Comparison of ENCODE assay signal across 8 cellular contexts in the genomic region with DNA sequence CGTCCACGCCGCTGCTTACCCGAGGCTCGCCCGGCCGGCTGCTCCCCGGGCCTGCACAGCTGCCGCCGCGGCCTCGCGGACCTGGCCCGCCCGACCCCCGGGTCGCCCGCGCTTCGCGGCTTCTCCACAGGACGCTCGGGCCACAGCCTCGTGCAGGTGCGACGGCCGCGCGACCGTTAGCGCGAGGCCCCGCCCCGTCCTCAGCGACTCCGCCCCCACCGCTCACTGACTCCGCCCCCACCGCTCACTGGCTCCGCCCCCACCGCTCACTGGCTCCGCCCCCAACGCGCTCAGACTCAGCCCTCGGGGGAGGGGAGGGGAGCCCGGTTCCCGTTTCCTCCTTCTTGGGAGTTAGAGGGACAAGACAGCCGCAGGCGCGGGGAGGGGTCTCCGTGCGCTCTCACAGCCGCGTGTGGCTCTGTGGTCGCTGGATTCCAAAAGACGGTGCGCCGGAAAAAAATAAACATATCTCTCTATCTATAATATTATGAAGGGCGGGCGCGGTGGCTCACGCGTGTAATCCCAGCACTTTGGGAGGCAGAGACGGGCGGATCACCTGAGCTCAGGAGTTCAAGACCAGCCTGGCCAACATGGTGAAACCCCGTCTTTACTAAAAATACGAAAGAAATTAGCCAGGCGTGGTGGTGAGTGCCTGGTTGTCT. TPM values are rescaled to one million over a fixed set of nuclear protein-coding genes. Genes with fewer than 3 reads are reported as not detected.
A peak's percentile ranks its signal among the peaks of the same experiment; 100 is the strongest.
DNase-seq lines count a peak whose midpoint lies in the region; ATAC-seq lines count a peak whose summit lies in the region.

A gene with protein sequence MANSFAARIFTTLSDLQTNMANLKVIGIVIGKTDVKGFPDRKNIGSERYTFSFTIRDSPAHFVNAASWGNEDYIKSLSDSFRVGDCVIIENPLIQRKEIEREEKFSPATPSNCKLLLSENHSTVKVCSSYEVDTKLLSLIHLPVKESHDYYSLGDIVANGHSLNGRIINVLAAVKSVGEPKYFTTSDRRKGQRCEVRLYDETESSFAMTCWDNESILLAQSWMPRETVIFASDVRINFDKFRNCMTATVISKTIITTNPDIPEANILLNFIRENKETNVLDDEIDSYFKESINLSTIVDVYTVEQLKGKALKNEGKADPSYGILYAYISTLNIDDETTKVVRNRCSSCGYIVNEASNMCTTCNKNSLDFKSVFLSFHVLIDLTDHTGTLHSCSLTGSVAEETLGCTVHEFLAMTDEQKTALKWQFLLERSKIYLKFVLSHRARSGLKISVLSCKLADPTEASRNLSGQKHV (minus strand): TSS at position 191 of the 662 bp plus-strand sequence. CDS start 3,989 bp downstream, outside the sequence.

- H3K36me3 Mint-ChIP-seq in activated naive CD4-positive, alpha-beta T cell treated with anti-CD3 and anti-CD28 coated beads, Interleukin-2, amount 10 ng/mL, durations not matched to agents 7 days and 5 days, result peaks cover 1% of the 10 kb centered on the region
- no peaks in the 10 kb centered on the region for H3K36me3 Mint-ChIP-seq in immature natural killer cell

- H3K9me3 Mint-ChIP-seq in activated naive CD4-positive, alpha-beta T cell treated with anti-CD3 and anti-CD28 coated beads, Interleukin-2, amount 10 ng/mL, durations not matched to agents 7 days and 5 days, result peaks cover 2% of the 10 kb centered on the region
- peaks cover 0 to 2% (median 0%) of the 10 kb centered on the region in 6 donors for H3K9me3 Mint-ChIP-seq in immature natural killer cell

- no peak within 1 kb of the TSS for H3K27ac Mint-ChIP-seq in activated naive CD4-positive, alpha-beta T cell treated with anti-CD3 and anti-CD28 coated beads, Interleukin-2, amount 10 ng/mL, durations not matched to agents 7 days and 5 days
- no peak within 1 kb of the TSS for H3K27ac Mint-ChIP-seq in immature natural killer cell

- peak within 1 kb of the TSS; percentile 52 for H3K4me3 Mint-ChIP-seq in activated naive CD4-positive, alpha-beta T cell treated with anti-CD3 and anti-CD28 coated beads, Interleukin-2, amount 10 ng/mL, durations not matched to agents 7 days and 5 days
- H3K4me3 Mint-ChIP-seq in immature natural killer cell, result peak within 1 kb of the TSS in 4 of 5 donors; percentile 27 to 71 (median 42)

- peaks cover 3% of the 10 kb centered on the region for H3K4me1 Mint-ChIP-seq in activated naive CD4-positive, alpha-beta T cell treated with anti-CD3 and anti-CD28 coated beads, Interleukin-2, amount 10 ng/mL, durations not matched to agents 7 days and 5 days
- H3K4me1 Mint-ChIP-seq in immature natural killer cell, result peaks cover 3 to 6% of the 10 kb centered on the region in 2 donors

- peak; percentile 48 for DNase-seq in AG08396 (ENCODE audit: low spot score)
- peak; percentile 29 for DNase-seq in NCI-H460 (ENCODE audit: extremely low read depth, low read depth)
- peak; percentile 50 for DNase-seq in activated naive CD4-positive, alpha-beta T cell treated with anti-CD3 and anti-CD28 coated beads, Interleukin-2, amount 10 ng/mL, durations not matched to agents 7 days and 5 days
- peak; percentile 6 to 27 (median 8) for DNase-seq in immature natural killer cell
- DNase-seq in stimulated activated CD8-positive, alpha-beta memory T cell treated with anti-CD3 and anti-CD28 coated beads, Interleukin-12 subunit alpha, Interleukin-12 subunit beta, amount 100 ng/mL, for 4 hours (ENCODE audit: low read depth), result peak; percentile 4
- no peak for DNase-seq in NCI-H128 (lab: John Stamatoyannopoulos, UW; ENCODE audit: unreplicated experiment)

- ATAC-seq in HG03175 (IDR thresholded peaks at IDR 0.05; ENCODE audit: unreplicated experiment) (no peak), GM21717 (IDR thresholded peaks at IDR 0.05; ENCODE audit: unreplicated experiment) (no peak)

- CTCF ChIA-PET in activated naive CD4-positive, alpha-beta T cell treated with anti-CD3 and anti-CD28 coated beads, Interleukin-2, amount 10 ng/mL, durations not matched to agents 7 days and 5 days (lab: Charles Lee), result no interaction called here

- peaks cover 28% of the 10 kb centered on the region for H3K27me3 Mint-ChIP-seq in activated naive CD4-positive, alpha-beta T cell treated with anti-CD3 and anti-CD28 coated beads, Interleukin-2, amount 10 ng/mL, durations not matched to agents 7 days and 5 days
- H3K27me3 Mint-ChIP-seq in immature natural killer cell (ENCODE audit: low read depth in 3 of 3), result peaks cover 4 to 11% (median 8%) of the 10 kb centered on the region in 3 donors

RNA-seq across cellular contexts. Expression of the gene that starts here (rescaled TPM):
- 0.97 and 2.5 TPM in 2 replicates for total RNA-seq in NCI-H460 (2014; rRNA removed; shearing (Covaris generic))
- 2.8 and 3.6 TPM in 2 replicates for polyA plus RNA-seq in NCI-H460 (2014; cell fraction: nucleus; rRNA removed)
- not detected for polyA plus RNA-seq in immature natural killer cell

Comparison
In these comparisons a context has a peak if more than half of its experiments do, and no peak if none do; other contexts are left out.
1. Peak in DNase-seq in immature natural killer cell; RNA of the gene not detected or under 1 TPM.